Comparison of ENCODE assay signal across 1 cellular context in genomic region chr1:235093685-235094592, GRCh38.
TF ChIP-seq lines count a peak whose summit lies in the region.

No MANE protein-coding gene starts in this region.

TF ChIP-seq in K562, 482 proteins besides CTCF, POLR2A, EP300 and RAD21 (continued from another document and continues in another):
- no peak for TF ChIP-seq CREB3L1 (IDR thresholded peaks at IDR 0.05; ENCODE audit: borderline replicate concordance, low read depth)
- TF ChIP-seq RREB1 (CRISPR knock-in tag; IDR thresholded peaks at IDR 0.05) = no peak
- TF ChIP-seq STAG1 (CRISPR knock-in tag; IDR thresholded peaks at IDR 0.05; ENCODE audit: borderline replicate concordance) = peak; percentile 86
- TF ChIP-seq TFAP4 (CRISPR knock-in tag; IDR thresholded peaks at IDR 0.05; ENCODE audit: borderline replicate concordance) = peak; percentile 94
- peak in 1 of 2 experiments; percentile 41 for TF ChIP-seq E2F6 (IDR thresholded peaks at IDR 0.05; ENCODE audit: borderline replicate concordance in 1 of 2, extremely low read depth in 1 of 2, insufficient read depth in 1 of 2, insufficient read length in 1 of 2, low read depth in 1 of 2, low read length in 1 of 2, poor library complexity in 1 of 2, severe bottlenecking in 1 of 2)
- TF ChIP-seq, protein P1, sequence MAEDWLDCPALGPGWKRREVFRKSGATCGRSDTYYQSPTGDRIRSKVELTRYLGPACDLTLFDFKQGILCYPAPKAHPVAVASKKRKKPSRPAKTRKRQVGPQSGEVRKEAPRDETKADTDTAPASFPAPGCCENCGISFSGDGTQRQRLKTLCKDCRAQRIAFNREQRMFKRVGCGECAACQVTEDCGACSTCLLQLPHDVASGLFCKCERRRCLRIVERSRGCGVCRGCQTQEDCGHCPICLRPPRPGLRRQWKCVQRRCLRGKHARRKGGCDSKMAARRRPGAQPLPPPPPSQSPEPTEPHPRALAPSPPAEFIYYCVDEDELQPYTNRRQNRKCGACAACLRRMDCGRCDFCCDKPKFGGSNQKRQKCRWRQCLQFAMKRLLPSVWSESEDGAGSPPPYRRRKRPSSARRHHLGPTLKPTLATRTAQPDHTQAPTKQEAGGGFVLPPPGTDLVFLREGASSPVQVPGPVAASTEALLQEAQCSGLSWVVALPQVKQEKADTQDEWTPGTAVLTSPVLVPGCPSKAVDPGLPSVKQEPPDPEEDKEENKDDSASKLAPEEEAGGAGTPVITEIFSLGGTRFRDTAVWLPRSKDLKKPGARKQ (CRISPR knock-in tag; IDR thresholded peaks at IDR 0.05) = no peak
- TF ChIP-seq LEF1 (IDR thresholded peaks at IDR 0.05) = peak; percentile 65
- no peak for TF ChIP-seq MTF1 (CRISPR knock-in tag; IDR thresholded peaks at IDR 0.05; ENCODE audit: borderline replicate concordance)
- TF ChIP-seq PHF21A (IDR thresholded peaks at IDR 0.05; ENCODE audit: borderline replicate concordance, low read depth) = no peak
- TF ChIP-seq, protein P2, sequence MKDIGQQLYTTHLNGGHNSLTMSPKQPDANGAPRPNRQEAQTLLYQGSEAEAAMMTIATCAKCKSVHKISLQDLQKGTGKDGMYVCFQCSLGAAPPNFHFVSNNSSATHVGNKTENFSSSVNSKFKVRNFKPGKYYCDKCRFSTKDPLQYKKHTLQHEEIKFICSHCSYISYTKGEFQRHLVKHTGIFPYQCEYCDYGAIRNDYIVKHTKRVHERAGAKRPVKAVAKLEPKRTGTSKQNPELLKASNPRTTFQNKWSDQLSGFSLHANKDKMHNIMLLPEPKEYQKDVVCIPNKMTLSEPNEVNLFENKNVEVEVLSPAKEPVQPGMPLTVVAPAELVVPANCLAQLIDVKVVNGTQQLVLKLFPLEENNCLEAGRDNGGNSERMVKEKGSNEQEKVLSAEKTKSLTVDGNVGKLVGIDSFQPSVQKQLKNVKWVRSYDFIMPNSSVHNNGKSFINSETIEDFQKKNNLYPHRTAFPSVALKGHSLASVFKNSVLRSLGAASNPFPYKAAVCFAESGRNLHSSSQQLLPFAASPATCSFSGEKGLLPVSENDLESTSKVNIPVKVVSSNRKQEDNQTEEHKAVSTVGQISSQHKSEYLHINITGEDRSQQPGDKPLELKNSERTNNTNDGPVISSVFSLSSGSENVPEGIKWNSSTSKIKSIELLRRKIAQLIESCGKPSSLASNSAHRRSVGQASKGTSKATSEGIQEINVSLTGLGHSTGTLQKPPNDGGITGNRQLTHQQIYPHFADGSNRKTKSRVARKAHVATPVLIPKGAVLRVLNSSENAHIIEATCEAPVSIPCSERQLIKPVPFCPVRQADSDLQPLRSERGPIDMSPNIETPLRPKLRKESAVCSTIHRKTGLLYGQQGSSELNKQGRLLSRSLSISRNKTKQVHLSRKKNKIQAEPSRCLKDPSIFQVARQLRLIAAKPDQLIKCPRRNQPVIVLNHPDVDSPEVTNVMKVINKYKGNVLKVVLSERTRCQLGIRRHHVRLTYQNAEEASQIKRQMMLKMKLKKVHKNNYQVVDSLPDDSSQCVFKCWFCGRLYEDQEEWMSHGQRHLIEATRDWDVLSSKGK (CRISPR knock-in tag; IDR thresholded peaks at IDR 0.05) = no peak
- TF ChIP-seq RBM15 (IDR thresholded peaks at IDR 0.05; ENCODE audit: insufficient read depth, low read length) = no peak
- no peak for TF ChIP-seq ZNF639 (CRISPR knock-in tag; conservative IDR thresholded peaks at IDR 0.05 in 1 of 2, IDR thresholded peaks at IDR 0.05 in 1 of 2)
- TF ChIP-seq, protein P3, sequence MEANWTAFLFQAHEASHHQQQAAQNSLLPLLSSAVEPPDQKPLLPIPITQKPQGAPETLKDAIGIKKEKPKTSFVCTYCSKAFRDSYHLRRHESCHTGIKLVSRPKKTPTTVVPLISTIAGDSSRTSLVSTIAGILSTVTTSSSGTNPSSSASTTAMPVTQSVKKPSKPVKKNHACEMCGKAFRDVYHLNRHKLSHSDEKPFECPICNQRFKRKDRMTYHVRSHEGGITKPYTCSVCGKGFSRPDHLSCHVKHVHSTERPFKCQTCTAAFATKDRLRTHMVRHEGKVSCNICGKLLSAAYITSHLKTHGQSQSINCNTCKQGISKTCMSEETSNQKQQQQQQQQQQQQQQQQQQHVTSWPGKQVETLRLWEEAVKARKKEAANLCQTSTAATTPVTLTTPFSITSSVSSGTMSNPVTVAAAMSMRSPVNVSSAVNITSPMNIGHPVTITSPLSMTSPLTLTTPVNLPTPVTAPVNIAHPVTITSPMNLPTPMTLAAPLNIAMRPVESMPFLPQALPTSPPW (CRISPR knock-in tag; IDR thresholded peaks at IDR 0.05) = peak; percentile 7; the same call in 1 of the 2 replicates
- TF ChIP-seq, protein P4, sequence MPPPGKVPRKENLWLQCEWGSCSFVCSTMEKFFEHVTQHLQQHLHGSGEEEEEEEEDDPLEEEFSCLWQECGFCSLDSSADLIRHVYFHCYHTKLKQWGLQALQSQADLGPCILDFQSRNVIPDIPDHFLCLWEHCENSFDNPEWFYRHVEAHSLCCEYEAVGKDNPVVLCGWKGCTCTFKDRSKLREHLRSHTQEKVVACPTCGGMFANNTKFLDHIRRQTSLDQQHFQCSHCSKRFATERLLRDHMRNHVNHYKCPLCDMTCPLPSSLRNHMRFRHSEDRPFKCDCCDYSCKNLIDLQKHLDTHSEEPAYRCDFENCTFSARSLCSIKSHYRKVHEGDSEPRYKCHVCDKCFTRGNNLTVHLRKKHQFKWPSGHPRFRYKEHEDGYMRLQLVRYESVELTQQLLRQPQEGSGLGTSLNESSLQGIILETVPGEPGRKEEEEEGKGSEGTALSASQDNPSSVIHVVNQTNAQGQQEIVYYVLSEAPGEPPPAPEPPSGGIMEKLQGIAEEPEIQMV (tag; conservative IDR thresholded peaks at IDR 0.05; ENCODE audit: low read depth) = no peak
- no peak for TF ChIP-seq ZNF551 (CRISPR knock-in tag; IDR thresholded peaks at IDR 0.05)
- no peak for TF ChIP-seq FOXJ3 (CRISPR knock-in tag; IDR thresholded peaks at IDR 0.05)
- TF ChIP-seq, protein P5, sequence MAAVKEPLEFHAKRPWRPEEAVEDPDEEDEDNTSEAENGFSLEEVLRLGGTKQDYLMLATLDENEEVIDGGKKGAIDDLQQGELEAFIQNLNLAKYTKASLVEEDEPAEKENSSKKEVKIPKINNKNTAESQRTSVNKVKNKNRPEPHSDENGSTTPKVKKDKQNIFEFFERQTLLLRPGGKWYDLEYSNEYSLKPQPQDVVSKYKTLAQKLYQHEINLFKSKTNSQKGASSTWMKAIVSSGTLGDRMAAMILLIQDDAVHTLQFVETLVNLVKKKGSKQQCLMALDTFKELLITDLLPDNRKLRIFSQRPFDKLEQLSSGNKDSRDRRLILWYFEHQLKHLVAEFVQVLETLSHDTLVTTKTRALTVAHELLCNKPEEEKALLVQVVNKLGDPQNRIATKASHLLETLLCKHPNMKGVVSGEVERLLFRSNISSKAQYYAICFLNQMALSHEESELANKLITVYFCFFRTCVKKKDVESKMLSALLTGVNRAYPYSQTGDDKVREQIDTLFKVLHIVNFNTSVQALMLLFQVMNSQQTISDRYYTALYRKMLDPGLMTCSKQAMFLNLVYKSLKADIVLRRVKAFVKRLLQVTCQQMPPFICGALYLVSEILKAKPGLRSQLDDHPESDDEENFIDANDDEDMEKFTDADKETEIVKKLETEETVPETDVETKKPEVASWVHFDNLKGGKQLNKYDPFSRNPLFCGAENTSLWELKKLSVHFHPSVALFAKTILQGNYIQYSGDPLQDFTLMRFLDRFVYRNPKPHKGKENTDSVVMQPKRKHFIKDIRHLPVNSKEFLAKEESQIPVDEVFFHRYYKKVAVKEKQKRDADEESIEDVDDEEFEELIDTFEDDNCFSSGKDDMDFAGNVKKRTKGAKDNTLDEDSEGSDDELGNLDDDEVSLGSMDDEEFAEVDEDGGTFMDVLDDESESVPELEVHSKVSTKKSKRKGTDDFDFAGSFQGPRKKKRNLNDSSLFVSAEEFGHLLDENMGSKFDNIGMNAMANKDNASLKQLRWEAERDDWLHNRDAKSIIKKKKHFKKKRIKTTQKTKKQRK (IDR thresholded peaks at IDR 0.05; ENCODE audit: borderline replicate concordance, low read depth, low read length) = no peak
- no peak for TF ChIP-seq EZH2 (IDR thresholded peaks at IDR 0.05; ENCODE audit: borderline replicate concordance, low read depth, low read length)
- TF ChIP-seq RHOXF2B (CRISPR knock-in tag; conservative IDR thresholded peaks at IDR 0.05) = 0 out of 2 replicates have a peak, but pooled peaks have one; percentile 8
- TF ChIP-seq, protein P6, sequence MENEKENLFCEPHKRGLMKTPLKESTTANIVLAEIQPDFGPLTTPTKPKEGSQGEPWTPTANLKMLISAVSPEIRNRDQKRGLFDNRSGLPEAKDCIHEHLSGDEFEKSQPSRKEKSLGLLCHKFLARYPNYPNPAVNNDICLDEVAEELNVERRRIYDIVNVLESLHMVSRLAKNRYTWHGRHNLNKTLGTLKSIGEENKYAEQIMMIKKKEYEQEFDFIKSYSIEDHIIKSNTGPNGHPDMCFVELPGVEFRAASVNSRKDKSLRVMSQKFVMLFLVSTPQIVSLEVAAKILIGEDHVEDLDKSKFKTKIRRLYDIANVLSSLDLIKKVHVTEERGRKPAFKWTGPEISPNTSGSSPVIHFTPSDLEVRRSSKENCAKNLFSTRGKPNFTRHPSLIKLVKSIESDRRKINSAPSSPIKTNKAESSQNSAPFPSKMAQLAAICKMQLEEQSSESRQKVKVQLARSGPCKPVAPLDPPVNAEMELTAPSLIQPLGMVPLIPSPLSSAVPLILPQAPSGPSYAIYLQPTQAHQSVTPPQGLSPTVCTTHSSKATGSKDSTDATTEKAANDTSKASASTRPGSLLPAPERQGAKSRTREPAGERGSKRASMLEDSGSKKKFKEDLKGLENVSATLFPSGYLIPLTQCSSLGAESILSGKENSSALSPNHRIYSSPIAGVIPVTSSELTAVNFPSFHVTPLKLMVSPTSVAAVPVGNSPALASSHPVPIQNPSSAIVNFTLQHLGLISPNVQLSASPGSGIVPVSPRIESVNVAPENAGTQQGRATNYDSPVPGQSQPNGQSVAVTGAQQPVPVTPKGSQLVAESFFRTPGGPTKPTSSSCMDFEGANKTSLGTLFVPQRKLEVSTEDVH (IDR thresholded peaks at IDR 0.05; ENCODE audit: low read depth, partially characterized antibody) = no peak
